16 cellular contexts compared by ENCODE assay signal in genomic region chr14:103445783-103446182, GRCh38.
A peak's percentile ranks its signal among the peaks of the same experiment; 100 is the strongest.
DNase-seq lines count a peak whose midpoint lies in the region; ATAC-seq and TF ChIP-seq lines count a peak whose summit lies in the region.
"Had no signal": no experiment of that assay in that cellular context is flagged by ENCODE, and none has a peak within 500 bp of the region (broad histone marks: within the 10 kb centered on the region; RNA-seq: fewer than 3 reads in every experiment).

No MANE protein-coding gene starts in this region.

- TF ChIP-seq POLR2A in thyroid gland (IDR thresholded peaks at IDR 0.05), result no peak

- H3K4me1 Mint-ChIP-seq in brain, result peaks cover 65% of the 10 kb centered on the region
- peaks cover 36% of the 10 kb centered on the region for H3K4me1 Mint-ChIP-seq in activated CD4-positive, alpha-beta memory T cell treated with anti-CD3 and anti-CD28 coated beads for 36 hours (ENCODE audit: low read depth)

- DNase-seq in cardiac muscle cell (ENCODE audit: low read depth in 1 of 2, low spot score in 1 of 2) (no peak), Right ventricle myocardium inferior (ENCODE audit: missing footprints) (no peak), thyroid gland (no peak), posterior cingulate gyrus (no peak), NCI-H2227 treated with DMSO at 0.1 percent for 48 hours (lab: John Stamatoyannopoulos, UW) (no peak)
- no peak for DNase-seq in activated CD4-positive, alpha-beta memory T cell treated with anti-CD3 and anti-CD28 coated beads for 36 hours
- DNase-seq: ACHN; activated CD4-positive, alpha-beta T cell treated with anti-CD3 and anti-CD28 coated beads for 4 hours; activated T-cell treated with anti-CD3 and anti-CD28 coated beads, Interleukin-2, amount 50 U/mL, for 1 hour; NCI-H1105; SIG-M5; stimulated activated CD4-positive, alpha-beta T cell treated with anti-CD3 and anti-CD28 coated beads, Interleukin-12 subunit alpha, Interleukin-12 subunit beta, amount 100 ng/mL, for 4 hours had no signal

- H3K27me3 Mint-ChIP-seq in brain, result no peaks in the 10 kb centered on the region
- no peaks in the 10 kb centered on the region for H3K27me3 Mint-ChIP-seq in activated CD4-positive, alpha-beta memory T cell treated with anti-CD3 and anti-CD28 coated beads for 36 hours
- H3K27me3 Mint-ChIP-seq: stimulated activated naive CD8-positive, alpha-beta T cell treated with anti-CD3 and anti-CD28 coated beads, Interleukin-15, Interleukin-2, amounts not matched to agents 100 ng/mL and 50 ng/mL, for 24 hours had no signal

- H3K27me3 ChIP-seq in cardiac muscle cell (no peaks in the 10 kb centered on the region), thyroid gland (no peaks in the 10 kb centered on the region)
- H3K27me3 ChIP-seq: gastroesophageal sphincter had no signal

- intact Hi-C loops in Right ventricle myocardium inferior (cut with DNase I) (loop anchor here (5.0 kb wide), 1 partner anchor 53 kb away; no protein-coding TSS in a partner anchor), thyroid gland (cut with DNase I) (loop anchor here (10.0 kb wide), 1 partner anchor 61 kb away; the partner anchor contains the start of gene MARK3), posterior cingulate gyrus (cut with DNase I) (no loop called here)
- intact Hi-C loops in activated CD4-positive, alpha-beta memory T cell treated with anti-CD3 and anti-CD28 coated beads for 36 hours (cut with micrococcal nuclease), result no loop called here

- H3K4me1 ChIP-seq in cardiac muscle cell (ENCODE audit: low read depth), result peaks cover 24% of the 10 kb centered on the region
- peaks cover 43% of the 10 kb centered on the region for H3K4me1 ChIP-seq in mesodermal cell (ENCODE audit: control insufficient read depth, insufficient read depth, low read length, poor library complexity, severe bottlenecking)
- peaks cover 47 to 65% of the 10 kb centered on the region in 2 donors for H3K4me1 ChIP-seq in thyroid gland

- no peak for TF ChIP-seq CTCF in cardiac muscle cell (IDR thresholded peaks at IDR 0.05; ENCODE audit: low read depth, low read length)
- TF ChIP-seq CTCF in brain (conservative IDR thresholded peaks at IDR 0.05), result no peak
- TF ChIP-seq CTCF in thyroid gland (IDR thresholded peaks at IDR 0.05), result no peak

- peaks cover 0 to 3% (median 0%) of the 10 kb centered on the region in 5 experiments for H3K9me3 Mint-ChIP-seq in brain
- no peaks in the 10 kb centered on the region for H3K9me3 Mint-ChIP-seq in activated CD4-positive, alpha-beta memory T cell treated with anti-CD3 and anti-CD28 coated beads for 36 hours
- H3K9me3 Mint-ChIP-seq: stimulated activated naive CD8-positive, alpha-beta T cell treated with anti-CD3 and anti-CD28 coated beads, Interleukin-15, Interleukin-2, amounts not matched to agents 100 ng/mL and 50 ng/mL, for 24 hours had no signal

- H3K27ac ChIP-seq in cardiac muscle cell, result peak overlapping the region; percentile 63
- peak overlapping the region; percentile 76 for H3K27ac ChIP-seq in mesodermal cell (ENCODE audit: low read depth, low read length, severe bottlenecking)
- peak overlapping the region; percentile 79 to 92 (median 84) for H3K27ac ChIP-seq in thyroid gland
- H3K27ac ChIP-seq: gastroesophageal sphincter had no signal

- H3K27ac Mint-ChIP-seq in brain, result peak overlapping the region in 4 of 5 experiments; percentile 83 to 89 (median 86)
- no peak overlapping the region for H3K27ac Mint-ChIP-seq in activated CD4-positive, alpha-beta memory T cell treated with anti-CD3 and anti-CD28 coated beads for 36 hours
- H3K27ac Mint-ChIP-seq: stimulated activated naive CD8-positive, alpha-beta T cell treated with anti-CD3 and anti-CD28 coated beads, Interleukin-15, Interleukin-2, amounts not matched to agents 100 ng/mL and 50 ng/mL, for 24 hours had no signal

- ATAC-seq in Right ventricle myocardium inferior, result no peak
- ATAC-seq: gastroesophageal sphincter had no signal

- CTCF ChIA-PET in activated CD4-positive, alpha-beta memory T cell treated with anti-CD3 and anti-CD28 coated beads for 36 hours (lab: Charles Lee), result interaction anchor here (0.6 to 1.0 kb wide), 3 partner anchors 55 to 500 kb away, joined by 3 read pairs; no protein-coding TSS in a partner anchor

- POLR2A ChIA-PET in activated CD4-positive, alpha-beta memory T cell treated with anti-CD3 and anti-CD28 coated beads for 36 hours (lab: Charles Lee), result no interaction called here

- H3K4me3 Mint-ChIP-seq in brain, result peak overlapping the region in 3 of 5 experiments; percentile 5 to 55 (median 13)
- H3K4me3 Mint-ChIP-seq in activated CD4-positive, alpha-beta memory T cell treated with anti-CD3 and anti-CD28 coated beads for 36 hours, result no peak overlapping the region
- H3K4me3 Mint-ChIP-seq: stimulated activated naive CD8-positive, alpha-beta T cell treated with anti-CD3 and anti-CD28 coated beads, Interleukin-15, Interleukin-2, amounts not matched to agents 100 ng/mL and 50 ng/mL, for 24 hours had no signal

- 86% methylated on average over 2 to 3 of the region's 3 CpGs for WGBS in mesodermal cell (ENCODE audit: insufficient coverage in 2 of 2), 2 experiments
- 75 to 77% methylated on average over 3 of the region's 3 CpGs for WGBS in thyroid gland, 2 donors

- H3K4me3 ChIP-seq in cardiac muscle cell (no peak overlapping the region), mesodermal cell (ENCODE audit: extremely low read depth, insufficient read depth, low read length, poor library complexity, severe bottlenecking) (no peak overlapping the region), thyroid gland (replicated peaks in 1 of 3) (no peak overlapping the region)
- H3K4me3 ChIP-seq: gastroesophageal sphincter had no signal

- H3K36me3 ChIP-seq in cardiac muscle cell, result no peaks in the 10 kb centered on the region
- peaks cover 24% of the 10 kb centered on the region for H3K36me3 ChIP-seq in mesodermal cell (ENCODE audit: control insufficient read depth, insufficient read depth, low read length)
- no peaks in the 10 kb centered on the region for H3K36me3 ChIP-seq in thyroid gland
- H3K36me3 ChIP-seq: gastroesophageal sphincter had no signal

- H3K36me3 Mint-ChIP-seq in brain, result peaks cover 29% of the 10 kb centered on the region
- peaks cover 8% of the 10 kb centered on the region for H3K36me3 Mint-ChIP-seq in activated CD4-positive, alpha-beta memory T cell treated with anti-CD3 and anti-CD28 coated beads for 36 hours

- H3K9me3 ChIP-seq in cardiac muscle cell (ENCODE audit: low read depth) (no peaks in the 10 kb centered on the region), mesodermal cell (ENCODE audit: control insufficient read depth, low read length) (no peaks in the 10 kb centered on the region), thyroid gland (no peaks in the 10 kb centered on the region)
- H3K9me3 ChIP-seq: gastroesophageal sphincter had no signal

Comparison
In these comparisons a context has a peak if more than half of its experiments do, and no peak if none do; other contexts are left out.
1. intact Hi-C loops: an anchor here in Right ventricle myocardium inferior (5.0 kb wide) and thyroid gland (10.0 kb wide); none called in activated CD4-positive, alpha-beta memory T cell treated with anti-CD3 and anti-CD28 coated beads for 36 hours and posterior cingulate gyrus.